In genomic region chr15:52040167-52040900, GRCh38 we compare ENCODE assay signal across 7 cellular contexts.
DNase-seq lines count a peak whose midpoint lies in the region; ATAC-seq and TF ChIP-seq lines count a peak whose summit lies in the region.

No MANE protein-coding gene starts in this region.

- ATAC-seq in RWPE2 (ENCODE audit: low read depth) (peak; percentile 10; the same call in 2 of the 3 replicates), GM21515 (IDR thresholded peaks at IDR 0.05; ENCODE audit: unreplicated experiment) (no peak)

- H3K9ac ChIP-seq in HUES48 (ENCODE audit: low read depth, low read length) = no peak overlapping the region

- H3K9me3 ChIP-seq in HUES48 (ENCODE audit: control insufficient read depth, insufficient read depth, low read length) (no peaks in the 10 kb centered on the region), RWPE2 (ENCODE audit: severe bottlenecking) (no peaks in the 10 kb centered on the region)

- H3K36me3 ChIP-seq in HUES48 (ENCODE audit: control insufficient read depth, insufficient read depth, low read length) (no peaks in the 10 kb centered on the region), RWPE2 (ENCODE audit: low read depth) (peaks cover 74% of the 10 kb centered on the region)

- H3K27me3 ChIP-seq in HUES48 (ENCODE audit: control insufficient read depth, insufficient read depth, low read length) (no peaks in the 10 kb centered on the region), RWPE2 (ENCODE audit: insufficient read depth, poor library complexity, severe bottlenecking) (no peaks in the 10 kb centered on the region)

- H3K4me1 ChIP-seq in HUES48 (ENCODE audit: control insufficient read depth, insufficient read depth, low read length) (peaks cover 26% of the 10 kb centered on the region), RWPE2 (ENCODE audit: insufficient read depth, poor library complexity, severe bottlenecking) (peaks cover 37% of the 10 kb centered on the region)

- H3K4me3 ChIP-seq in HUES48 (ENCODE audit: low read depth, low read length) (no peak overlapping the region), RWPE2 (ENCODE audit: severe bottlenecking) (no peak overlapping the region)

- DNase-seq in RWPE2 (ENCODE audit: low spot score) (no peak), foreskin melanocyte (peak; percentile 66), retina (peak; percentile 49), HPDE6-E6E7 (ENCODE audit: extremely low spot score) (no peak)
- no peak for DNase-seq in stimulated activated CD4-positive, alpha-beta T cell treated with anti-CD3 and anti-CD28 coated beads, Interleukin-2, amount 100 ng/mL, for 48 hours

- TF ChIP-seq CTCF in RWPE2 (IDR thresholded peaks at IDR 0.05; ENCODE audit: poor library complexity, severe bottlenecking) = no peak

- peak overlapping the region; percentile 17 for H3K27ac ChIP-seq in HUES48 (ENCODE audit: low read depth, low read length)
- H3K27ac ChIP-seq in RWPE2 (ENCODE audit: poor library complexity, severe bottlenecking) = peak overlapping the region; percentile 48

Comparison
In these comparisons a context has a peak if more than half of its experiments do, and no peak if none do; other contexts are left out.
1. DNase-seq: peak in foreskin melanocyte (single experiment) and retina (single experiment); none in RWPE2 (single experiment), HPDE6-E6E7 (single experiment) and stimulated activated CD4-positive, alpha-beta T cell treated with anti-CD3 and anti-CD28 coated beads, Interleukin-2, amount 100 ng/mL, for 48 hours (0 of 2).